ENCODE assay signal across 8 cellular contexts in genomic region chr4:114900934-114901333, GRCh38.
"Had no signal": no experiment of that assay in that cellular context is flagged by ENCODE, and none has a peak within 500 bp of the region (broad histone marks: within the 10 kb centered on the region; RNA-seq: fewer than 3 reads in every experiment).

No MANE protein-coding gene starts in this region.

- H3K4me3 ChIP-seq: GM12878 had no signal

- ATAC-seq: GM12878 had no signal

- DNase-seq: GDM1, GF-D8 had no signal

- FAIRE-seq: G401.6, GM12878, GM12891, GM12892, GM18507, GM19239 had no signal
